Comparison of ENCODE assay signal across 8 cellular contexts in genomic region chr16:2267913-2268666, GRCh38. TPM values are rescaled to one million over a fixed set of nuclear protein-coding genes. Genes with fewer than 3 reads are reported as not detected.
DNase-seq lines count a peak whose midpoint lies in the region; ATAC-seq and TF ChIP-seq lines count a peak whose summit lies in the region.

RNPS1 (minus strand) TSS chr16:2268126; CDS start chr16:2264643, 3,483 bp downstream.

- peak within 1 kb of the TSS; percentile 95 for H3K14ac ChIP-seq in trophoblast cell (ENCODE audit: low read length)

- H4K8ac ChIP-seq in trophoblast cell (ENCODE audit: low read depth, low read length): peak within 1 kb of the TSS; percentile 95

- DNase-seq in NCI-H1417 (lab: John Stamatoyannopoulos, UW) (peak; percentile 98 to 99 (median 99)), SW480 (ENCODE audit: low spot score) (peak; percentile 83), cardiac septum (ENCODE audit: low spot score) (peak; percentile 96), trophoblast cell (peak; percentile 95 to 99), tibial nerve (ENCODE audit: low spot score in 2 of 2) (peak; percentile 92 to 93)
- peak; percentile 98 for DNase-seq in activated naive CD8-positive, alpha-beta T cell treated with anti-CD3 and anti-CD28 coated beads, Interleukin-2, amount 50 U/mL, for 24 hours

- peak; percentile 81 for ATAC-seq in HG02759 (IDR thresholded peaks at IDR 0.05; ENCODE audit: unreplicated experiment)
- peak; percentile 90 for ATAC-seq in activated naive CD8-positive, alpha-beta T cell treated with anti-CD3 and anti-CD28 coated beads, Interleukin-2, amount 50 U/mL, for 24 hours

- H2AFZ ChIP-seq in trophoblast cell (ENCODE audit: insufficient read depth, low read length, poor library complexity): peak within 1 kb of the TSS; percentile 93

- intact Hi-C loops in cardiac septum (cut with DNase I): loop anchor here (1.0 to 10.0 kb wide), 2 partner anchors 17 to 247 kb away; partner anchors contain the start of genes ATP6V0C and ECI1

- H3K9me3 ChIP-seq in trophoblast cell (ENCODE audit: insufficient read depth, low read depth, low read length) (no peaks in the 10 kb centered on the region), tibial nerve (no peaks in the 10 kb centered on the region)

- no peak within 1 kb of the TSS for H3K23ac ChIP-seq in trophoblast cell (ENCODE audit: low read length)

- H3K9me3 Mint-ChIP-seq in activated naive CD8-positive, alpha-beta T cell treated with anti-CD3 and anti-CD28 coated beads, Interleukin-2, amount 50 U/mL, for 24 hours: no peaks in the 10 kb centered on the region

- H3K4me3 Mint-ChIP-seq in activated naive CD8-positive, alpha-beta T cell treated with anti-CD3 and anti-CD28 coated beads, Interleukin-2, amount 50 U/mL, for 24 hours: peak within 1 kb of the TSS; percentile 89

- H3K4me1 ChIP-seq in trophoblast cell (ENCODE audit: control insufficient read depth in 1 of 2, insufficient read depth in 2 of 2, low read length in 2 of 2) (peaks cover 3 to 9% of the 10 kb centered on the region in 2 experiments), tibial nerve (peaks cover 0 to 59% (median 17%) of the 10 kb centered on the region in 4 donors)

- H3K27me3 ChIP-seq in trophoblast cell (ENCODE audit: insufficient read depth, low read length): no peaks in the 10 kb centered on the region
- no peaks in the 10 kb centered on the region for H3K27me3 ChIP-seq in tibial nerve

- peaks cover 32% of the 10 kb centered on the region for H3K79me2 ChIP-seq in trophoblast cell (ENCODE audit: control insufficient read depth, insufficient read depth, low read length, poor library complexity)

- peak within 1 kb of the TSS; percentile 98 for H3K27ac Mint-ChIP-seq in activated naive CD8-positive, alpha-beta T cell treated with anti-CD3 and anti-CD28 coated beads, Interleukin-2, amount 50 U/mL, for 24 hours

- H2AK5ac ChIP-seq in trophoblast cell (ENCODE audit: low read length): peak within 1 kb of the TSS; percentile 95

- peaks cover 46% of the 10 kb centered on the region for H3K4me1 Mint-ChIP-seq in activated naive CD8-positive, alpha-beta T cell treated with anti-CD3 and anti-CD28 coated beads, Interleukin-2, amount 50 U/mL, for 24 hours

- peaks cover 32% of the 10 kb centered on the region for H3K36me3 Mint-ChIP-seq in activated naive CD8-positive, alpha-beta T cell treated with anti-CD3 and anti-CD28 coated beads, Interleukin-2, amount 50 U/mL, for 24 hours (ENCODE audit: low read depth)

- TF ChIP-seq CTCF in GM12875 (IDR thresholded peaks at IDR 0.05; ENCODE audit: borderline replicate concordance, insufficient read depth, low read depth, low read length) (no peak), tibial nerve (IDR thresholded peaks at IDR 0.05) (peak in 2 of 5 experiments; percentile 43 to 80)

- H3K27me3 Mint-ChIP-seq in activated naive CD8-positive, alpha-beta T cell treated with anti-CD3 and anti-CD28 coated beads, Interleukin-2, amount 50 U/mL, for 24 hours: no peaks in the 10 kb centered on the region

- peak; percentile 98 to 99 for TF ChIP-seq POLR2A in tibial nerve (IDR thresholded peaks at IDR 0.05)

- H3K18ac ChIP-seq in trophoblast cell (ENCODE audit: low read length): peak within 1 kb of the TSS; percentile 95

- H3K4me2 ChIP-seq in trophoblast cell (ENCODE audit: low read length): peak within 1 kb of the TSS; percentile 100

- peak within 1 kb of the TSS; percentile 78 for H4K12ac ChIP-seq in trophoblast cell (ENCODE audit: low read depth, low read length)

- H4K91ac ChIP-seq in trophoblast cell (ENCODE audit: low read depth, low read length): peak within 1 kb of the TSS; percentile 93

- H2BK120ac ChIP-seq in trophoblast cell (ENCODE audit: insufficient read depth, low read length, poor library complexity): peak within 1 kb of the TSS; percentile 94

- H3K27ac ChIP-seq in trophoblast cell (ENCODE audit: low read depth, low read length): peak within 1 kb of the TSS; percentile 96
- peak within 1 kb of the TSS; percentile 89 to 97 (median 96) for H3K27ac ChIP-seq in tibial nerve

- H3K36me3 ChIP-seq in trophoblast cell (ENCODE audit: control insufficient read depth in 1 of 2, insufficient read depth in 2 of 2, low read length in 2 of 2) (peaks cover 16 to 20% of the 10 kb centered on the region in 2 experiments), tibial nerve (peaks cover 0 to 15% (median 0%) of the 10 kb centered on the region in 3 donors)

- peak within 1 kb of the TSS; percentile 97 for H3K4ac ChIP-seq in trophoblast cell (ENCODE audit: low read depth, low read length)

- peaks cover 15% of the 10 kb centered on the region for H3K79me1 ChIP-seq in trophoblast cell (ENCODE audit: low read length)

- peak; percentile 91 to 100 for TF ChIP-seq EP300 in tibial nerve (IDR thresholded peaks at IDR 0.05)

- H3K9ac ChIP-seq in trophoblast cell (ENCODE audit: low read length): peak within 1 kb of the TSS; percentile 97

- peak within 1 kb of the TSS; percentile 97 for H2BK5ac ChIP-seq in trophoblast cell (ENCODE audit: low read depth, low read length, poor library complexity)

- no CpG with 5 or more reads among the region's 88 CpGs for WGBS in trophoblast cell (ENCODE audit: extremely low coverage, insufficient coverage, insufficient read length)
- WGBS in tibial nerve, 2 donors: 0 to 1% methylated on average over 22 to 46 of the region's 88 CpGs

- peak within 1 kb of the TSS; percentile 11 for H2BK12ac ChIP-seq in trophoblast cell (ENCODE audit: low read length)

- peak within 1 kb of the TSS; percentile 90 for H3K4me3 ChIP-seq in GM12875 (ENCODE audit: low read depth, low read length)
- H3K4me3 ChIP-seq in trophoblast cell (ENCODE audit: low read depth, low read length): peak within 1 kb of the TSS; percentile 88
- peak within 1 kb of the TSS; percentile 67 to 94 (median 76) for H3K4me3 ChIP-seq in tibial nerve

RNA-seq across cellular contexts. Expression of gene RNPS1, which starts in this region (rescaled TPM):
- total RNA-seq in cardiac septum (106 TPM), tibial nerve (100 to 1,000 TPM; 101 to 127 (median 114) TPM)
- polyA plus RNA-seq in trophoblast cell (2013): 189 TPM in 2 replicates

Comparison
In these comparisons a context has a peak if more than half of its experiments do, and no peak if none do; other contexts are left out.
1. Peak in every context shown above with its lines: DNase-seq, ATAC-seq, H3K4me3 ChIP-seq and H3K27ac ChIP-seq.